10 cellular contexts compared by ENCODE assay signal in the genomic region with DNA sequence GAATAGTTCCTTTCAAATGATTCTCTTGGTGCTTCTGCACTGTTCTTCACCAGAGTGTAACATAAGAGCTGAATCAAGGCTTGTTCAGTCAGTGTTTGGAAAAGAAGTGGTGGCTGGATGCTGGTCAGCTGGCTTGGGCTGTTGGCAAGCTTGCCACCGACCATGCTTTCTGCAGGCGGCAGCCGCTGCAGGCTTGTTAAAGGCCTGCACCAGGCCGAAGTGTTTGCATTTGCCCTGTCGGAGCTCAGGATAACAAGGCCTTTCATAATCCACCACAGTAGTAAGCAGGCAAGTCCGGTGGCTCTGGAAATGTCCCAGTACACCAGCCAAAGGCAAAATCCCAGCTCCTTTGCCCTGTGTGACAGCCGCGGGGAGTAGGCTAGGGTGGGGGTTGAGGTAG. TPM values are rescaled to one million over a fixed set of nuclear protein-coding genes. Genes with fewer than 3 reads are reported as not detected.
DNase-seq lines count a peak whose midpoint lies in the region; ATAC-seq and TF ChIP-seq lines count a peak whose summit lies in the region.
"Had no signal": no experiment of that assay in that cellular context is flagged by ENCODE, and none has a peak within 500 bp of the region (broad histone marks: within the 10 kb centered on the region; RNA-seq: fewer than 3 reads in every experiment).

No MANE protein-coding gene starts in this region.

- H3K27me3 ChIP-seq in ascending aorta (no peaks in the 10 kb centered on the region), subcutaneous abdominal adipose tissue (ENCODE audit: control insufficient read depth in 5 of 5, insufficient read depth in 4 of 5, low read length in 5 of 5) (no peaks in the 10 kb centered on the region)

- ATAC-seq in GM21786 (IDR thresholded peaks at IDR 0.05; ENCODE audit: unreplicated experiment) (peak; percentile 16), HG03025 (IDR thresholded peaks at IDR 0.05; ENCODE audit: low FRiP score, unreplicated experiment) (no peak)
- ATAC-seq: T-helper 17 cell had no signal

- H3K27ac ChIP-seq in ascending aorta (peak overlapping the region; percentile 34 to 37), subcutaneous abdominal adipose tissue (ENCODE audit: low read depth, low read length) (peak overlapping the region; percentile 48)

- TF ChIP-seq CTCF in ascending aorta (IDR thresholded peaks at IDR 0.05) = no peak

- H3K36me3 ChIP-seq in ascending aorta (no peaks in the 10 kb centered on the region), subcutaneous abdominal adipose tissue (ENCODE audit: control insufficient read depth in 5 of 5, insufficient read depth in 5 of 5, low read length in 5 of 5) (no peaks in the 10 kb centered on the region)

- H3K4me1 ChIP-seq in ascending aorta = peaks cover 14 to 35% of the 10 kb centered on the region in 2 donors
- peaks cover 0 to 60% (median 55%) of the 10 kb centered on the region in 5 donors for H3K4me1 ChIP-seq in subcutaneous abdominal adipose tissue (ENCODE audit: control insufficient read depth in 5 of 5, insufficient read depth in 5 of 5, low read length in 5 of 5)

- H3K9ac ChIP-seq in subcutaneous abdominal adipose tissue (ENCODE audit: low read length in 5 of 5) = peak overlapping the region in 1 of 5 donors; percentile 26

- H3K4me3 ChIP-seq in ascending aorta (peak overlapping the region in 1 of 2 donors; percentile 11), subcutaneous abdominal adipose tissue (ENCODE audit: low read depth in 1 of 5, low read length in 5 of 5) (no peak overlapping the region)

- intact Hi-C loops in ascending aorta (cut with DNase I) = no loop called here

- H3K9me3 ChIP-seq in ascending aorta (no peaks in the 10 kb centered on the region), subcutaneous abdominal adipose tissue (ENCODE audit: control insufficient read depth in 5 of 5, low read length in 5 of 5) (no peaks in the 10 kb centered on the region)

- peak; percentile 12 to 86 for DNase-seq in ascending aorta (ENCODE audit: low spot score in 2 of 2)
- peak in 47 of 51 donors; percentile 3 to 93 (median 61) for DNase-seq in hypothalamus (lab: John Stamatoyannopoulos, UW)
- no peak for DNase-seq in HuH-7 (ENCODE audit: low spot score)
- no peak for DNase-seq in GM19238 (ENCODE audit: insufficient read length, low spot score)
- DNase-seq in activated naive CD4-positive, alpha-beta T cell (lab: John Stamatoyannopoulos, UW) = no peak
- DNase-seq: central memory CD4-positive, alpha-beta T cell; T-helper 17 cell had no signal

RNA-seq across cellular contexts. Expression of gene DAAM1, which starts 26.9 kb away (rescaled TPM):
- total RNA-seq in ascending aorta = 67.6 TPM

Comparison
In these comparisons a context has a peak if more than half of its experiments do, and no peak if none do; other contexts are left out.
1. DNase-seq: peak in ascending aorta (2 of 2) and hypothalamus (47 of 51); none in HuH-7 (single experiment), GM19238 (single experiment) and activated naive CD4-positive, alpha-beta T cell (0 of 4).